In genomic region chrX:23782455-23782854, GRCh38 we compare ENCODE assay signal across 8 cellular contexts. TPM values are rescaled to one million over a fixed set of nuclear protein-coding genes. Genes with fewer than 3 reads are reported as not detected.
DNase-seq lines count a peak whose midpoint lies in the region; ATAC-seq, FAIRE-seq and TF ChIP-seq lines count a peak whose summit lies in the region.

No MANE protein-coding gene starts in this region.

- H3F3A ChIP-seq in Loucy (ENCODE audit: low read depth) = no peaks in the 10 kb centered on the region

- no peaks in the 10 kb centered on the region for H3K27me3 Mint-ChIP-seq in naive thymus-derived CD4-positive, alpha-beta T cell

- no peaks in the 10 kb centered on the region for H4K20me1 ChIP-seq in Loucy (ENCODE audit: insufficient read depth, low read length, poor library complexity, severe bottlenecking)

- H3K4me3 ChIP-seq in Loucy (ENCODE audit: low read length, poor library complexity, severe bottlenecking) = peak overlapping the region; percentile 53
- H3K4me3 ChIP-seq in brain microvascular endothelial cell (ENCODE audit: low read depth, low read length) = peak overlapping the region; percentile 30
- peak overlapping the region; percentile 37 for H3K4me3 ChIP-seq in naive thymus-derived CD4-positive, alpha-beta T cell (ENCODE audit: low read length)

- H3K9ac ChIP-seq in Loucy (ENCODE audit: low read depth, low read length, poor library complexity, severe bottlenecking) = peak overlapping the region; percentile 48

- H3K27me3 ChIP-seq in Loucy (ENCODE audit: insufficient read depth, low read length, poor library complexity, severe bottlenecking) (no peaks in the 10 kb centered on the region), brain microvascular endothelial cell (replicated peaks) (no peaks in the 10 kb centered on the region)
- no peaks in the 10 kb centered on the region for H3K27me3 ChIP-seq in naive thymus-derived CD4-positive, alpha-beta T cell (ENCODE audit: control insufficient read depth in 2 of 2, insufficient read depth in 2 of 2, low read length in 2 of 2)

- H3K79me2 ChIP-seq in Loucy (ENCODE audit: insufficient read depth, low read length) = peaks cover 16% of the 10 kb centered on the region

- CTCF ChIA-PET in naive thymus-derived CD4-positive, alpha-beta T cell (lab: Charles Lee) = interaction anchor here (0.6 to 3.0 kb wide), 5 partner anchors 9 to 381 kb away, joined by 3 to 15 read pairs (median 3); no protein-coding TSS in a partner anchor

- DNase-seq in brain microvascular endothelial cell (no peak), left lobe of liver (ENCODE audit: low spot score) (no peak), H54 (ENCODE audit: insufficient read length, low spot score) (no peak), NCI-H82 (lab: John Stamatoyannopoulos, UW) (no peak)
- DNase-seq in naive thymus-derived CD4-positive, alpha-beta T cell = no peak

- peak overlapping the region; percentile 84 to 98 (median 95) for H3K4me3 Mint-ChIP-seq in naive thymus-derived CD4-positive, alpha-beta T cell

- FAIRE-seq in H54 (lab: Jason Lieb, UNC) = no peak

- H3K9me3 Mint-ChIP-seq in naive thymus-derived CD4-positive, alpha-beta T cell = peaks cover 0 to 3% (median 0%) of the 10 kb centered on the region in 11 donors

- H3K36me3 ChIP-seq in Loucy (ENCODE audit: insufficient read depth, low read length) (no peaks in the 10 kb centered on the region), brain microvascular endothelial cell (replicated peaks) (peaks cover 15% of the 10 kb centered on the region)
- peaks cover 5 to 15% (median 5%) of the 10 kb centered on the region in 3 experiments for H3K36me3 ChIP-seq in naive thymus-derived CD4-positive, alpha-beta T cell (ENCODE audit: control insufficient read depth in 2 of 3, insufficient read depth in 3 of 3, low read length in 3 of 3)

- H2AFZ ChIP-seq in Loucy (ENCODE audit: low read length) = peak overlapping the region; percentile 94

- H3K4me2 ChIP-seq in Loucy (ENCODE audit: low read depth, low read length, poor library complexity, severe bottlenecking) = peak overlapping the region; percentile 67

- peaks cover 6 to 24% (median 19%) of the 10 kb centered on the region in 5 donors for H3K36me3 Mint-ChIP-seq in naive thymus-derived CD4-positive, alpha-beta T cell

- peak overlapping the region; percentile 82 for H3K27ac ChIP-seq in C4-2B
- peak overlapping the region; percentile 83 for H3K27ac ChIP-seq in brain microvascular endothelial cell
- peak overlapping the region; percentile 67 for H3K27ac ChIP-seq in naive thymus-derived CD4-positive, alpha-beta T cell (ENCODE audit: low read depth, low read length)

- peak overlapping the region; percentile 91 to 99 (median 97) for H3K27ac Mint-ChIP-seq in naive thymus-derived CD4-positive, alpha-beta T cell

- POLR2A ChIA-PET in naive thymus-derived CD4-positive, alpha-beta T cell (lab: Charles Lee) = interaction anchor here (0.7 to 3.2 kb wide), 13 partner anchors 9 to 367 kb away, joined by 3 to 24 read pairs (median 5); partner anchors contain the start of genes APOO, CXorf58, EIF2S3 and KLHL15

- no peaks in the 10 kb centered on the region for H3K9me2 ChIP-seq in Loucy (replicated peaks; ENCODE audit: low read depth, low read length)

- no peaks in the 10 kb centered on the region for H3K9me3 ChIP-seq in Loucy (ENCODE audit: insufficient read depth, low read depth, low read length)
- no peaks in the 10 kb centered on the region for H3K9me3 ChIP-seq in naive thymus-derived CD4-positive, alpha-beta T cell (ENCODE audit: control insufficient read depth in 2 of 3, low read length in 3 of 3)

- no peak for TF ChIP-seq POLR2A in H54 (IDR thresholded peaks at IDR 0.05; ENCODE audit: low read depth, low read length)

- peaks cover 7% of the 10 kb centered on the region for H3K4me1 ChIP-seq in Loucy (ENCODE audit: insufficient read depth, low read length, poor library complexity, severe bottlenecking)
- peaks cover 13 to 17% of the 10 kb centered on the region in 2 donors for H3K4me1 ChIP-seq in naive thymus-derived CD4-positive, alpha-beta T cell (ENCODE audit: control insufficient read depth in 2 of 2, insufficient read depth in 2 of 2, low read length in 2 of 2)

- no peak for TF ChIP-seq CTCF in C4-2B (conservative IDR thresholded peaks at IDR 0.05)
- TF ChIP-seq CTCF in Loucy (conservative IDR thresholded peaks at IDR 0.05; ENCODE audit: low read length) = no peak
- TF ChIP-seq CTCF in brain microvascular endothelial cell (IDR thresholded peaks at IDR 0.05; ENCODE audit: low read depth, low read length, missing control alignments) = no peak

- H3K4me1 Mint-ChIP-seq in naive thymus-derived CD4-positive, alpha-beta T cell = peaks cover 14 to 41% (median 35%) of the 10 kb centered on the region in 7 donors

- intact Hi-C loops in naive thymus-derived CD4-positive, alpha-beta T cell (cut with micrococcal nuclease) = loop anchor here (1.0 to 10.0 kb wide), 13 partner anchors 40 to 1948 kb away; partner anchors contain the start of genes PRDX4 (in 2 of the 2), ACOT9 (in 1 of the 2), MBTPS2 (in 1 of the 2) and PDK3 (in 1 of the 2)

- in situ Hi-C loops in brain microvascular endothelial cell (cut with HindIII; ENCODE audit: low pct_ligation_motif_present, low sequenced_read_pairs) = no loop called here

- no peak for ATAC-seq in naive thymus-derived CD4-positive, alpha-beta T cell
- ATAC-seq in left lobe of liver (no peak), HG03571 (IDR thresholded peaks at IDR 0.05; ENCODE audit: unreplicated experiment) (no peak)

RNA-seq across cellular contexts. Expression of gene SAT1, which starts 0.5 kb away (rescaled TPM):
- total RNA-seq in naive thymus-derived CD4-positive, alpha-beta T cell = 1,000 to 10,000 TPM in 1 of 5 experiments, 100 to 1,000 TPM in 3, 10 to 100 TPM in 1; 68.4 to 1,059 (median 127) TPM
- 10 to 100 TPM; 67.9 to 75.8 TPM for polyA plus RNA-seq in naive thymus-derived CD4-positive, alpha-beta T cell
- 227 TPM for total RNA-seq in left lobe of liver

RNA-seq across cellular contexts. Expression of gene ACOT9, which starts 39.4 kb away (rescaled TPM):
- total RNA-seq in naive thymus-derived CD4-positive, alpha-beta T cell = 10 to 100 TPM in 2 of 5 experiments, 1 to 10 TPM in 3; 8.2 to 40.1 (median 9.1) TPM
- polyA plus RNA-seq in naive thymus-derived CD4-positive, alpha-beta T cell = 1 to 10 TPM; 5.9 to 8.6 TPM
- 11.0 TPM for total RNA-seq in left lobe of liver
